11 cellular contexts compared by ENCODE assay signal in genomic region chr11:46106530-46107407, GRCh38. TPM values are rescaled to one million over a fixed set of nuclear protein-coding genes. Genes with fewer than 3 reads are reported as not detected.
A peak's percentile ranks its signal among the peaks of the same experiment; 100 is the strongest.
DNase-seq lines count a peak whose midpoint lies in the region; ATAC-seq and TF ChIP-seq lines count a peak whose summit lies in the region.
"Had no signal": no experiment of that assay in that cellular context is flagged by ENCODE, and none has a peak within 500 bp of the region (broad histone marks: within the 10 kb centered on the region; RNA-seq: fewer than 3 reads in every experiment).

No MANE protein-coding gene starts in this region.

- 64% methylated on average over 5 of the region's 5 CpGs for WGBS in SK-N-SH (ENCODE audit: low lambda C conversion rate)
- 35 to 62% (median 35%) methylated on average over 5 of the region's 5 CpGs for WGBS in psoas muscle, 3 donors

- H3K9ac ChIP-seq in SK-N-SH = no peak overlapping the region

- ATAC-seq in psoas muscle (peak in 3 of 4 donors; percentile 57 to 75 (median 59)), GM19452 (IDR thresholded peaks at IDR 0.05; ENCODE audit: unreplicated experiment) (no peak), GM21367 (IDR thresholded peaks at IDR 0.05; ENCODE audit: unreplicated experiment) (no peak)
- ATAC-seq in stimulated activated naive CD8-positive, alpha-beta T cell treated with anti-CD3 and anti-CD28 coated beads, Interleukin-15, Interleukin-2, amounts not matched to agents 100 U/mL and 50 U/mL, for 24 hours = no peak

- TF ChIP-seq RAD21 in SK-N-SH (IDR thresholded peaks at IDR 0.05; ENCODE audit: low read length) = no peak

- peaks cover 17 to 23% of the 10 kb centered on the region in 2 experiments; a peak in 3 of 4 replicates for H3K4me1 ChIP-seq in SK-N-SH (ENCODE audit: control insufficient read depth in 1 of 2, insufficient read depth in 2 of 2, low read depth in 1 of 2, low read length in 1 of 2)
- peaks cover 44% of the 10 kb centered on the region for H3K4me1 ChIP-seq in psoas muscle

- H3K9me2 ChIP-seq in SK-N-SH = no peaks in the 10 kb centered on the region

- H3K27ac ChIP-seq in SK-N-SH (ENCODE audit: low read depth in 2 of 2, low read length in 1 of 2) = peak overlapping the region in 1 of 2 experiments; percentile 60; a peak in 2 of 4 replicates
- no peak overlapping the region for H3K27ac ChIP-seq in psoas muscle

- TF ChIP-seq CTCF in HFFc6 (IDR thresholded peaks at IDR 0.05) (no peak), SK-N-SH (IDR thresholded peaks at IDR 0.05) (no peak), glutamatergic neuron (IDR thresholded peaks at IDR 0.05; ENCODE audit: partially characterized antibody, unreplicated experiment) (no peak), psoas muscle (IDR thresholded peaks at IDR 0.05) (no peak)

- H3K36me3 Mint-ChIP-seq in HFFc6 (ENCODE audit: low read depth) (no peaks in the 10 kb centered on the region), glutamatergic neuron (ENCODE audit: unreplicated experiment) (no peaks in the 10 kb centered on the region)

- H3K27me3 Mint-ChIP-seq in HFFc6 (ENCODE audit: insufficient read depth) (no peaks in the 10 kb centered on the region), glutamatergic neuron (ENCODE audit: unreplicated experiment) (no peaks in the 10 kb centered on the region)
- H3K27me3 Mint-ChIP-seq: activated T-cell treated with anti-CD3 and anti-CD28 coated beads, Interleukin-2, amount 50 U/mL, for 24 hours; central memory CD8-positive, alpha-beta T cell had no signal

- DNase-seq in HFFc6 (peak; percentile 59), SK-N-SH (peak; percentile 19), glutamatergic neuron (no peak), psoas muscle (no peak)
- no peak for DNase-seq in stimulated activated naive CD8-positive, alpha-beta T cell treated with anti-CD3 and anti-CD28 coated beads, Interleukin-15, Interleukin-2, amounts not matched to agents 100 U/mL and 50 U/mL, for 24 hours
- DNase-seq: activated T-cell treated with anti-CD3 and anti-CD28 coated beads, Interleukin-2, amount 50 U/mL, for 24 hours; DMS79; NCI-H1417 had no signal

- H3K4me1 Mint-ChIP-seq in HFFc6 (ENCODE audit: low read depth) (peaks cover 45% of the 10 kb centered on the region), glutamatergic neuron (ENCODE audit: low read depth, unreplicated experiment) (peaks cover 33% of the 10 kb centered on the region)

- H3K4me3 Mint-ChIP-seq in HFFc6 (peak overlapping the region; percentile 34; the same call in 1 of the 2 replicates), glutamatergic neuron (ENCODE audit: unreplicated experiment) (peak overlapping the region; percentile 58)
- H3K4me3 Mint-ChIP-seq: activated T-cell treated with anti-CD3 and anti-CD28 coated beads, Interleukin-2, amount 50 U/mL, for 24 hours; central memory CD8-positive, alpha-beta T cell had no signal

- H3K79me2 ChIP-seq in SK-N-SH (ENCODE audit: insufficient read depth) = peaks cover 96% of the 10 kb centered on the region

- intact Hi-C loops in psoas muscle (cut with DNase I) = loop anchor here in 1 of 2 donors (10.0 kb wide), 1 partner anchor 232 kb away; no protein-coding TSS in a partner anchor

- H3K4me3 ChIP-seq in SK-N-SH (ENCODE audit: low read depth in 2 of 2, low read length in 1 of 2) (no peak overlapping the region), psoas muscle (no peak overlapping the region)

- CTCF ChIA-PET in SK-N-SH (lab: Yijun Ruan, JAX) = interaction anchor here (0.8 to 2.1 kb wide), 5 partner anchors 11 to 234 kb away, joined by 3 to 6 read pairs (median 4); no protein-coding TSS in a partner anchor

- POLR2A ChIA-PET in SK-N-SH (lab: Yijun Ruan, JAX) = interaction anchor here (0.6 kb wide), 1 partner anchor 12 kb away, joined by 5 read pairs; no protein-coding TSS in a partner anchor

- H3F3A ChIP-seq in SK-N-SH (replicated peaks; ENCODE audit: insufficient read depth) = peaks cover 7% of the 10 kb centered on the region

- H3K27me3 ChIP-seq in SK-N-SH (ENCODE audit: insufficient read depth) = no peaks in the 10 kb centered on the region
- H3K27me3 ChIP-seq in psoas muscle (ENCODE audit: insufficient read depth in 3 of 3, low read length in 2 of 3) = no peaks in the 10 kb centered on the region

- 0 out of 2 replicates have a peak overlapping the region, but pooled peaks have one; percentile 20 for H3K4me2 ChIP-seq in SK-N-SH

- H3K36me3 ChIP-seq in SK-N-SH (replicated peaks in 1 of 2; ENCODE audit: control insufficient read depth in 1 of 2, insufficient read depth in 2 of 2, low read length in 1 of 2) (no peaks in the 10 kb centered on the region), psoas muscle (ENCODE audit: insufficient read depth in 1 of 2, low read depth in 1 of 2) (no peaks in the 10 kb centered on the region)

- H3K27ac Mint-ChIP-seq in HFFc6 (peak overlapping the region; percentile 58; the same call in 1 of the 2 replicates), glutamatergic neuron (ENCODE audit: unreplicated experiment) (peak overlapping the region; percentile 91)
- H3K27ac Mint-ChIP-seq: activated T-cell treated with anti-CD3 and anti-CD28 coated beads, Interleukin-2, amount 50 U/mL, for 24 hours had no signal

- TF ChIP-seq EP300 in SK-N-SH (IDR thresholded peaks at IDR 0.05; ENCODE audit: borderline replicate concordance in 1 of 2, low read depth in 1 of 2, low read length in 1 of 2) = no peak

- H3K9me3 Mint-ChIP-seq in HFFc6 (no peaks in the 10 kb centered on the region), glutamatergic neuron (ENCODE audit: unreplicated experiment) (peaks cover 3% of the 10 kb centered on the region)
- H3K9me3 Mint-ChIP-seq: activated T-cell treated with anti-CD3 and anti-CD28 coated beads, Interleukin-2, amount 50 U/mL, for 24 hours; central memory CD8-positive, alpha-beta T cell had no signal

- H3K9me3 ChIP-seq in SK-N-SH (no peaks in the 10 kb centered on the region), psoas muscle (no peaks in the 10 kb centered on the region)

- no peak overlapping the region for H2AFZ ChIP-seq in SK-N-SH (ENCODE audit: low read depth)

- H4K20me1 ChIP-seq in SK-N-SH (ENCODE audit: insufficient read depth) = peaks cover 71% of the 10 kb centered on the region

TF ChIP-seq in SK-N-SH, 30 proteins besides CTCF, POLR2A, EP300 and RAD21:
- TF ChIP-seq, protein P1, sequence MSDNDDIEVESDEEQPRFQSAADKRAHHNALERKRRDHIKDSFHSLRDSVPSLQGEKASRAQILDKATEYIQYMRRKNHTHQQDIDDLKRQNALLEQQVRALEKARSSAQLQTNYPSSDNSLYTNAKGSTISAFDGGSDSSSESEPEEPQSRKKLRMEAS (IDR thresholded peaks at IDR 0.05; ENCODE audit: low read depth) = no peak
- peak; percentile 65; the same call in 1 of the 2 replicates for TF ChIP-seq RFX5 (IDR thresholded peaks at IDR 0.05; ENCODE audit: low read length)

RNA-seq across cellular contexts. Expression of gene PHF21A, which starts 14.5 kb away (rescaled TPM):
- total RNA-seq in HFFc6 (2021; fragmentation: NEBNext Ultra II Directional; extraction: Animal tissue kit (Norgen Biotek cat#: 25700)) = 10 to 100 TPM; 25.5 to 32.4 (median 26.2) TPM
- polyA plus RNA-seq in SK-N-SH (2012; rRNA removed) (18.8 and 20.9 TPM in 2 replicates), psoas muscle (10 to 100 TPM in 1 of 3 donors, 1 to 10 TPM in 2; 4.1 to 20.3 (median 8.5) TPM)
- 14.3 and 16.7 TPM in 2 replicates for polyA plus RNA-seq in SK-N-SH (2012; cell fraction: cytosol; rRNA removed)
- polyA plus RNA-seq in SK-N-SH (2012; cell fraction: nucleus; rRNA removed) = 59.1 and 60.8 TPM in 2 replicates
- total RNA-seq in glutamatergic neuron (ENCODE audit: unreplicated experiment) (71.1 TPM), psoas muscle (10 to 100 TPM; 14.8 to 21.3 (median 18.0) TPM)

Comparison
In these comparisons a context has a peak if more than half of its experiments do, and no peak if none do; other contexts are left out.
1. DNase-seq: peak in HFFc6 (single experiment) and SK-N-SH (single experiment); none in glutamatergic neuron (single experiment), psoas muscle (0 of 2) and stimulated activated naive CD8-positive, alpha-beta T cell treated with anti-CD3 and anti-CD28 coated beads, Interleukin-15, Interleukin-2, amounts not matched to agents 100 U/mL and 50 U/mL, for 24 hours (single experiment).
2. ATAC-seq: peak in psoas muscle (3 of 4); none in GM19452 (single experiment), GM21367 (single experiment) and stimulated activated naive CD8-positive, alpha-beta T cell treated with anti-CD3 and anti-CD28 coated beads, Interleukin-15, Interleukin-2, amounts not matched to agents 100 U/mL and 50 U/mL, for 24 hours (single experiment).